In genomic region chr1:43768168-43768567, GRCh38 we compare ENCODE assay signal across 20 cellular contexts.
"Had no signal": no experiment of that assay in that cellular context is flagged by ENCODE, and none has a peak within 500 bp of the region (broad histone marks: within the 10 kb centered on the region; RNA-seq: fewer than 3 reads in every experiment).

No MANE protein-coding gene starts in this region.

- ATAC-seq: activated T-cell treated with anti-CD3 and anti-CD28 coated beads, Interleukin-2, amount 50 U/mL, for 4 hours; PC-3; T-cell had no signal

- H3K36me3 Mint-ChIP-seq: activated naive CD8-positive, alpha-beta T cell treated with anti-CD3 and anti-CD28 coated beads for 36 hours had no signal

- H3K27ac Mint-ChIP-seq: activated CD4-positive, alpha-beta memory T cell treated with anti-CD3 and anti-CD28 coated beads for 36 hours; activated CD4-positive, alpha-beta T cell treated with anti-CD3 and anti-CD28 coated beads, Interleukin-2, amount 10 ng/mL, durations not matched to agents 7 days and 5 days; activated naive CD4-positive, alpha-beta T cell treated with anti-CD3 and anti-CD28 coated beads for 36 hours; activated naive CD8-positive, alpha-beta T cell treated with anti-CD3 and anti-CD28 coated beads for 36 hours; T-cell had no signal

- H3K4me1 Mint-ChIP-seq: activated CD4-positive, alpha-beta T cell treated with anti-CD3 and anti-CD28 coated beads, Interleukin-2, amount 10 ng/mL, durations not matched to agents 7 days and 5 days had no signal

- H3K27me3 Mint-ChIP-seq: activated CD4-positive, alpha-beta memory T cell treated with anti-CD3 and anti-CD28 coated beads for 36 hours; activated CD4-positive, alpha-beta T cell treated with anti-CD3 and anti-CD28 coated beads, Interleukin-2, amount 10 ng/mL, durations not matched to agents 7 days and 5 days; activated naive CD8-positive, alpha-beta T cell treated with anti-CD3 and anti-CD28 coated beads for 36 hours; T-cell had no signal

- H3K4me3 Mint-ChIP-seq: activated CD4-positive, alpha-beta memory T cell treated with anti-CD3 and anti-CD28 coated beads for 36 hours; activated CD4-positive, alpha-beta T cell treated with anti-CD3 and anti-CD28 coated beads, Interleukin-2, amount 10 ng/mL, durations not matched to agents 7 days and 5 days; activated naive CD4-positive, alpha-beta T cell treated with anti-CD3 and anti-CD28 coated beads for 36 hours; activated naive CD8-positive, alpha-beta T cell treated with anti-CD3 and anti-CD28 coated beads for 36 hours; activated T-cell treated with anti-CD3 and anti-CD28 coated beads, Interleukin-2, amount 50 U/mL, for 4 hours; T-cell had no signal

- DNase-seq: activated CD4-positive, alpha-beta memory T cell treated with anti-CD3 and anti-CD28 coated beads for 36 hours; activated CD4-positive, alpha-beta T cell treated with anti-CD3 and anti-CD28 coated beads, Interleukin-2, amount 10 ng/mL, durations not matched to agents 7 days and 5 days; activated CD4-positive, CD25-positive, alpha-beta regulatory T cell; activated CD8-positive, alpha-beta memory T cell treated with anti-CD3 and anti-CD28 coated beads for 24 hours; activated gamma-delta T cell; activated naive CD4-positive, alpha-beta T cell treated with anti-CD3 and anti-CD28 coated beads for 36 hours; activated naive CD8-positive, alpha-beta T cell treated with anti-CD3 and anti-CD28 coated beads for 36 hours; activated T-cell treated with anti-CD3 and anti-CD28 coated beads, Interleukin-2, amount 50 U/mL, for 4 hours; caudate nucleus; NCI-H1092 treated with DMSO at 0.1 percent for 48 hours; NCI-H1436 treated with DMSO at 0.1 percent for 48 hours; NCI-H187 treated with DMSO at 0.1 percent for 48 hours; NCI-H2081 treated with DMSO at 0.1 percent for 48 hours; NCI-H446; NCI-H524; PC-3; SIG-M5; T-cell; T-helper 2 cell; T1000 had no signal

- H3K9me3 Mint-ChIP-seq: activated CD4-positive, alpha-beta memory T cell treated with anti-CD3 and anti-CD28 coated beads for 36 hours; activated CD4-positive, alpha-beta T cell treated with anti-CD3 and anti-CD28 coated beads, Interleukin-2, amount 10 ng/mL, durations not matched to agents 7 days and 5 days; activated naive CD4-positive, alpha-beta T cell treated with anti-CD3 and anti-CD28 coated beads for 36 hours; activated naive CD8-positive, alpha-beta T cell treated with anti-CD3 and anti-CD28 coated beads for 36 hours; activated T-cell treated with anti-CD3 and anti-CD28 coated beads, Interleukin-2, amount 50 U/mL, for 4 hours; T-cell had no signal
